9 cellular contexts compared by ENCODE assay signal in genomic region chr17:46818929-46819859, GRCh38. TPM values are rescaled to one million over a fixed set of nuclear protein-coding genes. Genes with fewer than 3 reads are reported as not detected.
DNase-seq lines count a peak whose midpoint lies in the region; TF ChIP-seq lines count a peak whose summit lies in the region.
"Had no signal": no experiment of that assay in that cellular context is flagged by ENCODE, and none has a peak within 500 bp of the region (broad histone marks: within the 10 kb centered on the region; RNA-seq: fewer than 3 reads in every experiment).

No MANE protein-coding gene starts in this region.

- H3K36me3 ChIP-seq in HUES48 (ENCODE audit: control insufficient read depth, insufficient read depth, low read length) = no peaks in the 10 kb centered on the region
- no peaks in the 10 kb centered on the region for H3K36me3 ChIP-seq in muscle layer of colon (ENCODE audit: insufficient read depth, low read length)

- H3K27ac ChIP-seq in HUES48 (ENCODE audit: low read depth, low read length) = peak overlapping the region; percentile 88
- H3K27ac ChIP-seq in muscle layer of colon (ENCODE audit: low read depth, low read length) = no peak overlapping the region

- no peaks in the 10 kb centered on the region for H3K9me3 ChIP-seq in HUES48 (ENCODE audit: control insufficient read depth, insufficient read depth, low read length)
- no peaks in the 10 kb centered on the region for H3K9me3 ChIP-seq in muscle layer of colon (ENCODE audit: low read length)

- TF ChIP-seq CTCF in AG10803 (conservative IDR thresholded peaks at IDR 0.05; ENCODE audit: low read length) (no peak), choroid plexus epithelial cell (conservative IDR thresholded peaks at IDR 0.05; ENCODE audit: low read depth, low read length) (no peak)

- H3K4me3 ChIP-seq in AG10803 (ENCODE audit: low read length) (peak overlapping the region; percentile 24), HUES48 (ENCODE audit: low read depth, low read length) (peak overlapping the region; percentile 68), choroid plexus epithelial cell (ENCODE audit: low read depth, low read length) (peak overlapping the region; percentile 18), muscle layer of colon (ENCODE audit: low read depth in 1 of 2, low read length in 2 of 2) (peak overlapping the region; percentile 26 to 45)

- DNase-seq in AG10803 (ENCODE audit: low read depth) (no peak), choroid plexus epithelial cell (ENCODE audit: low read depth) (no peak), dermis blood vessel endothelial cell (no peak), C1 segment of cervical spinal cord (lab: John Stamatoyannopoulos, UW) (no peak), NCI-H774 (lab: John Stamatoyannopoulos, UW) (no peak)
- DNase-seq in NK-92 treated with Interleukin-12 subunit alpha and Interleukin-12 subunit beta, amount 100 ng/mL, for 24 hours (lab: John Stamatoyannopoulos, UW) = no peak
- DNase-seq: kidney glomerular epithelial cell had no signal

- H3K4me1 ChIP-seq in HUES48 (ENCODE audit: control insufficient read depth, insufficient read depth, low read length) (peaks cover 50% of the 10 kb centered on the region), muscle layer of colon (ENCODE audit: insufficient read depth, low read length) (peaks cover 10% of the 10 kb centered on the region)

- H3K27me3 ChIP-seq in HUES48 (ENCODE audit: control insufficient read depth, insufficient read depth, low read length) (peaks cover 84% of the 10 kb centered on the region), muscle layer of colon (ENCODE audit: control insufficient read depth in 1 of 2, insufficient read depth in 2 of 2, low read length in 2 of 2) (peaks cover 48 to 82% of the 10 kb centered on the region in 2 donors)

- H3K9ac ChIP-seq in HUES48 (ENCODE audit: low read depth, low read length) (peak overlapping the region; percentile 48; the same call in 1 of the 2 replicates), muscle layer of colon (ENCODE audit: low read length) (no peak overlapping the region)

RNA-seq across cellular contexts. Expression of gene WNT3, which starts 0.7 kb away (rescaled TPM):
- 0.65 and 0.85 TPM in 2 replicates for total RNA-seq in dermis blood vessel endothelial cell

RNA-seq across cellular contexts. Expression of gene WNT9B, which starts 32.2 kb away (rescaled TPM):
- total RNA-seq in dermis blood vessel endothelial cell = not detected in 2 replicates

Comparison
In these comparisons a context has a peak if more than half of its experiments do, and no peak if none do; other contexts are left out.
1. H3K4me3 ChIP-seq: peak in every context shown above with its lines; median percentile 68 in HUES48; 36 in muscle layer of colon; 24 in AG10803; 18 in choroid plexus epithelial cell.